In the genomic region with DNA sequence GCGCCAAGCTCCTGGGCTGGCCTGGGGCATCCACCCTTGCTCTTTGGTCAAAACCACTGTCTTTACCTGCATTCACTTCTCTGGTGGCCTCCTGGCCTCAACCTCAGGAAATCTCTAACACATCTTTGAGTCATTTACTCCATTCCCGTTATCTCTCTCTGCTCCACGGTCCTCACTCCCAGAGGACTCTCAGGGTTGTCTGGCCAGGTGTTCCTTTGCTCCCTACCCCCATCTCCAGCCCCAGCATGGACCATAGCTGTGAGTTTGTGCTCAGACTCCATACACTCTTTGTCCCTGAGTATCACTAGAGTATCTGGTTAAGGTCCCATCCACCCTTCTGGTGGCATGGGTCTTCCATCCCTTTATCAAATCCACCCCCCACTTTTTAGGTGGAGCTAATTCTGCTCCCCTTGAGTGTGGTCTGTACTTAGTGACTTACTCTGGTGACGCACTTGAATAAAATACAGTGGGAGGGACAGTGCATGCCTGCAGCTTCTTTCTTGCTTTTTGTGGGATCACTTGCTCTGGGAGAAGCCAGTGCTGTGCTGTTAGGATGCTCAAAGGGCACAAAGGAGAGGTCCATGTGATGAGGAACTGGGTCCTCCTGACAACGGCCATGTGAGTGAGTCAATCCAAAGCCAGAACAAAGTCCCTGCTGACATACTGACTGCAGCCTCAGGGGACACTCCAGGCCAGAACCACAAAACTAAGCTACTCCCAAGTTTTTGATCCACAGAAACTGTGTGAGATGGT, we compare ENCODE assay signal across 11 cellular contexts. TPM values are rescaled to one million over a fixed set of nuclear protein-coding genes. Genes with fewer than 3 reads are reported as not detected.
DNase-seq lines count a peak whose midpoint lies in the region; ATAC-seq and TF ChIP-seq lines count a peak whose summit lies in the region.
"Had no signal": no experiment of that assay in that cellular context is flagged by ENCODE, and none has a peak within 500 bp of the region (broad histone marks: within the 10 kb centered on the region; RNA-seq: fewer than 3 reads in every experiment).

No MANE protein-coding gene starts in this region.

- ATAC-seq in HG03135 (IDR thresholded peaks at IDR 0.05; ENCODE audit: unreplicated experiment) = no peak
- ATAC-seq: Panc1 had no signal

- DNase-seq in MV-4-11 (lab: John Stamatoyannopoulos, UW) = peak; percentile 18
- DNase-seq in colonic mucosa = no peak
- no peak for DNase-seq in thyroid gland
- no peak for DNase-seq in T-helper 2 cell treated with Interferon-gamma antibody and Interleukin-4, amounts not matched to agents 5 μg/mL and 100 μg/mL, for 36 hours (ENCODE audit: low spot score)
- no peak for DNase-seq in activated naive CD8-positive, alpha-beta T cell treated with anti-CD3 and anti-CD28 coated beads for 36 hours
- DNase-seq: KG1, posterior cingulate gyrus had no signal

- H3K27me3 ChIP-seq in colonic mucosa (no peaks in the 10 kb centered on the region), muscle layer of duodenum (ENCODE audit: low read depth, low read length) (no peaks in the 10 kb centered on the region), thyroid gland (no peaks in the 10 kb centered on the region)

- no peaks in the 10 kb centered on the region for H3K36me3 ChIP-seq in colonic mucosa
- H3K36me3 ChIP-seq in muscle layer of duodenum (ENCODE audit: control insufficient read depth in 1 of 2, insufficient read depth in 2 of 2, low read length in 2 of 2) = peaks cover 0 to 7% of the 10 kb centered on the region in 2 donors
- H3K36me3 ChIP-seq in thyroid gland = no peaks in the 10 kb centered on the region

- TF ChIP-seq POLR2A in thyroid gland (IDR thresholded peaks at IDR 0.05) = no peak

- H3K4me3 Mint-ChIP-seq in T-helper 2 cell treated with Interferon-gamma antibody and Interleukin-4, amounts not matched to agents 5 μg/mL and 100 μg/mL, for 36 hours = no peak overlapping the region
- H3K4me3 Mint-ChIP-seq in activated naive CD8-positive, alpha-beta T cell treated with anti-CD3 and anti-CD28 coated beads for 36 hours = no peak overlapping the region

- H3K4me1 ChIP-seq in colonic mucosa (no peaks in the 10 kb centered on the region), muscle layer of duodenum (ENCODE audit: control insufficient read depth in 1 of 2, insufficient read depth in 2 of 2, low read length in 2 of 2) (peaks cover 4 to 33% of the 10 kb centered on the region in 2 donors), thyroid gland (peaks cover 22 to 44% of the 10 kb centered on the region in 2 donors)

- no peak overlapping the region for H3K4me3 ChIP-seq in colonic mucosa
- no peak overlapping the region for H3K4me3 ChIP-seq in muscle layer of duodenum (ENCODE audit: low read depth in 1 of 2, low read length in 2 of 2)
- H3K4me3 ChIP-seq in thyroid gland (replicated peaks in 1 of 3) = no peak overlapping the region

- H3K36me3 Mint-ChIP-seq in T-helper 2 cell treated with Interferon-gamma antibody and Interleukin-4, amounts not matched to agents 5 μg/mL and 100 μg/mL, for 36 hours (ENCODE audit: low read depth) = no peaks in the 10 kb centered on the region
- H3K36me3 Mint-ChIP-seq in activated naive CD8-positive, alpha-beta T cell treated with anti-CD3 and anti-CD28 coated beads for 36 hours = no peaks in the 10 kb centered on the region

- H3K27ac Mint-ChIP-seq in T-helper 2 cell treated with Interferon-gamma antibody and Interleukin-4, amounts not matched to agents 5 μg/mL and 100 μg/mL, for 36 hours = no peak overlapping the region
- no peak overlapping the region for H3K27ac Mint-ChIP-seq in activated naive CD8-positive, alpha-beta T cell treated with anti-CD3 and anti-CD28 coated beads for 36 hours

- intact Hi-C loops in colonic mucosa (cut with DNase I) (no loop called here), thyroid gland (cut with DNase I) (no loop called here)

- TF ChIP-seq CTCF in colonic mucosa (IDR thresholded peaks at IDR 0.05) (no peak), thyroid gland (IDR thresholded peaks at IDR 0.05) (no peak)

- H3K9me3 ChIP-seq in colonic mucosa (no peaks in the 10 kb centered on the region), muscle layer of duodenum (ENCODE audit: control insufficient read depth in 1 of 2, low read length in 2 of 2) (no peaks in the 10 kb centered on the region), thyroid gland (no peaks in the 10 kb centered on the region)

- H3K27me3 Mint-ChIP-seq in T-helper 2 cell treated with Interferon-gamma antibody and Interleukin-4, amounts not matched to agents 5 μg/mL and 100 μg/mL, for 36 hours (ENCODE audit: low read depth) = peaks cover 13% of the 10 kb centered on the region
- H3K27me3 Mint-ChIP-seq in activated naive CD8-positive, alpha-beta T cell treated with anti-CD3 and anti-CD28 coated beads for 36 hours = no peaks in the 10 kb centered on the region

- H3K9me3 Mint-ChIP-seq in T-helper 2 cell treated with Interferon-gamma antibody and Interleukin-4, amounts not matched to agents 5 μg/mL and 100 μg/mL, for 36 hours = no peaks in the 10 kb centered on the region
- H3K9me3 Mint-ChIP-seq in activated naive CD8-positive, alpha-beta T cell treated with anti-CD3 and anti-CD28 coated beads for 36 hours = peaks cover 1% of the 10 kb centered on the region

- WGBS in thyroid gland, 2 donors = 76 to 79% methylated on average over 5 of the region's 5 CpGs

- no peaks in the 10 kb centered on the region for H3K4me1 Mint-ChIP-seq in T-helper 2 cell treated with Interferon-gamma antibody and Interleukin-4, amounts not matched to agents 5 μg/mL and 100 μg/mL, for 36 hours (ENCODE audit: low read depth)
- no peaks in the 10 kb centered on the region for H3K4me1 Mint-ChIP-seq in activated naive CD8-positive, alpha-beta T cell treated with anti-CD3 and anti-CD28 coated beads for 36 hours

- H3K9ac ChIP-seq in colonic mucosa (ENCODE audit: low read depth in 2 of 2, low read length in 2 of 2) = no peak overlapping the region

- peak overlapping the region; percentile 50 for H3K27ac ChIP-seq in colonic mucosa
- peak overlapping the region; percentile 20 for H3K27ac ChIP-seq in muscle layer of duodenum (ENCODE audit: low read length)
- H3K27ac ChIP-seq in thyroid gland = peak overlapping the region in 2 of 3 donors; percentile 70 to 72
- H3K27ac ChIP-seq: VCaP had no signal

RNA-seq across cellular contexts. Expression of gene IGFBP7, which starts 44.3 kb away (rescaled TPM):
- total RNA-seq in colonic mucosa (10 to 100 TPM; 58.5 to 89.5 TPM), thyroid gland (1,000 to 10,000 TPM in 3 of 4 donors, 100 to 1,000 TPM in 1; 660 to 2,581 (median 1,387) TPM)
- total RNA-seq in activated naive CD8-positive, alpha-beta T cell treated with anti-CD3 and anti-CD28 coated beads for 36 hours = not detected

Comparison
In these comparisons a context has a peak if more than half of its experiments do, and no peak if none do; other contexts are left out.
1. H3K27ac ChIP-seq: peak in every context shown above with its lines; median percentile 71 in thyroid gland; 50 in colonic mucosa; 20 in muscle layer of duodenum.
2. RNA of gene IGFBP7, which starts 44.3 kb away (total RNA-seq): 660 to 2,581 TPM in thyroid gland and 58.5 to 89.5 TPM in colonic mucosa; not detected in activated naive CD8-positive, alpha-beta T cell treated with anti-CD3 and anti-CD28 coated beads for 36 hours; every median in the first group is over 10 times any median in the second.